22 cellular contexts compared by ENCODE assay signal in the genomic region with DNA sequence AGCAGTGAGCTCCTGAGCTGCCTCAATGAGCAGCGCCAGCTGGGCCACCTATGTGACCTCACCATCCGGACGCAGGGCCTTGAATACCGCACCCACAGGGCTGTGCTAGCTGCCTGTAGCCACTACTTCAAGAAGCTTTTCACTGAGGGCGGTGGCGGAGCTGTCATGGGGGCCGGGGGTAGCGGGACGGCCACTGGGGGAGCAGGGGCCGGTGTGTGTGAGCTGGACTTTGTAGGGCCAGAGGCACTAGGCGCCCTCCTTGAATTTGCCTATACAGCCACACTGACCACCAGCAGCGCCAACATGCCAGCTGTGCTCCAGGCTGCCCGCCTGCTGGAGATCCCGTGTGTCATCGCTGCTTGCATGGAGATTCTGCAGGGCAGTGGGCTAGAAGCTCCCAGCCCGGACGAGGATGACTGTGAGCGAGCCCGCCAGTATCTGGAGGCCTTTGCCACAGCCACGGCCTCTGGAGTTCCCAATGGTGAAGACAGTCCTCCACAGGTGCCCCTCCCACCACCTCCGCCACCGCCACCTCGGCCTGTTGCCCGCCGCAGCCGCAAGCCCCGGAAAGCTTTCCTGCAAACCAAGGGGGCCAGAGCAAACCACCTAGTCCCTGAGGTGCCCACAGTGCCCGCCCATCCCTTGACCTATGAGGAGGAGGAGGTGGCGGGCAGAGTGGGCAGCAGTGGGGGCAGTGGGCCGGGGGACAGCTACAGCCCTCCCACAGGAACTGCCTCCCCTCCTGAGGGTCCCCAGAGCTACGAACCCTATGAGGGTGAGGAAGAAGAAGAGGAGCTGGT. TPM values are rescaled to one million over a fixed set of nuclear protein-coding genes. Genes with fewer than 3 reads are reported as not detected.
A peak's percentile ranks its signal among the peaks of the same experiment; 100 is the strongest.
DNase-seq lines count a peak whose midpoint lies in the region; ATAC-seq and TF ChIP-seq lines count a peak whose summit lies in the region.
"Had no signal": no experiment of that assay in that cellular context is flagged by ENCODE, and none has a peak within 500 bp of the region (broad histone marks: within the 10 kb centered on the region; RNA-seq: fewer than 3 reads in every experiment).

No MANE protein-coding gene starts in this region.

- ATAC-seq in HG03342 (IDR thresholded peaks at IDR 0.05; ENCODE audit: unreplicated experiment): no peak
- ATAC-seq: heart right ventricle had no signal

- peak overlapping the region; percentile 90 for H3K4me3 Mint-ChIP-seq in T-helper 2 cell treated with Interferon-gamma antibody and Interleukin-4, amounts not matched to agents 5 μg/mL and 100 μg/mL, for 36 hours
- peak overlapping the region in 3 of 4 donors; percentile 39 to 90 (median 63) for H3K4me3 Mint-ChIP-seq in IgD-negative memory B cell
- no peak overlapping the region for H3K4me3 Mint-ChIP-seq in dendritic cell treated with granulocyte-macrophage colony-stimulating factor and Interleukin-4, amounts not matched to agents 40 ng/mL and 50 ng/mL, for 4 days
- H3K4me3 Mint-ChIP-seq: stimulated activated naive CD8-positive, alpha-beta T cell treated with anti-CD3 and anti-CD28 coated beads, Interleukin-15, Interleukin-2, amounts not matched to agents 100 ng/mL and 50 ng/mL, for 24 hours had no signal

- H3K27ac ChIP-seq in sigmoid colon: peak overlapping the region in 1 of 4 donors; percentile 88
- H3K27ac ChIP-seq: ovary, SJCRH30 had no signal

- intact Hi-C loops in dendritic cell treated with granulocyte-macrophage colony-stimulating factor and Interleukin-4, amounts not matched to agents 40 ng/mL and 50 ng/mL, for 4 days (cut with micrococcal nuclease): loop anchor here (5.0 kb wide), 1 partner anchor 37 kb away; a partner anchor contains a TSS
- intact Hi-C loops in sigmoid colon (cut with DNase I): no loop called here

- no peaks in the 10 kb centered on the region for H3K9me3 ChIP-seq in sigmoid colon
- H3K9me3 ChIP-seq: BE2C, heart right ventricle, ovary, SJCRH30 had no signal

- TF ChIP-seq POLR2A in sigmoid colon (IDR thresholded peaks at IDR 0.05): no peak

- H3K27me3 Mint-ChIP-seq in T-helper 2 cell treated with Interferon-gamma antibody and Interleukin-4, amounts not matched to agents 5 μg/mL and 100 μg/mL, for 36 hours (ENCODE audit: low read depth): no peaks in the 10 kb centered on the region
- H3K27me3 Mint-ChIP-seq in IgD-negative memory B cell: no peaks in the 10 kb centered on the region
- no peaks in the 10 kb centered on the region for H3K27me3 Mint-ChIP-seq in dendritic cell treated with granulocyte-macrophage colony-stimulating factor and Interleukin-4, amounts not matched to agents 40 ng/mL and 50 ng/mL, for 4 days
- H3K27me3 Mint-ChIP-seq: stimulated activated naive CD8-positive, alpha-beta T cell treated with anti-CD3 and anti-CD28 coated beads, Interleukin-15, Interleukin-2, amounts not matched to agents 100 ng/mL and 50 ng/mL, for 24 hours had no signal

- peaks cover 0 to 59% (median 47%) of the 10 kb centered on the region in 4 donors for H3K4me1 ChIP-seq in sigmoid colon

- DNase-seq in T-helper 2 cell treated with Interferon-gamma antibody and Interleukin-4, amounts not matched to agents 5 μg/mL and 100 μg/mL, for 36 hours (ENCODE audit: low spot score): no peak
- no peak for DNase-seq in T-helper 2 cell
- peak; percentile 59 for DNase-seq in sigmoid colon
- no peak for DNase-seq in occipital lobe (lab: John Stamatoyannopoulos, UW)
- DNase-seq in NK-92 (lab: John Stamatoyannopoulos, UW; ENCODE audit: unreplicated experiment): no peak
- DNase-seq: 8988T; activated CD4-positive, alpha-beta T cell treated with anti-CD3 and anti-CD28 coated beads, Interleukin-2, amount 50 U/mL, for 1 hour; activated naive CD4-positive, alpha-beta T cell treated with Interleukin-2 at 50 U/mL for 16 hours; aorta; BE2C; cerebellar nuclear complex; heart right ventricle; NCI-H1417; NCI-H69; SJCRH30 had no signal

- no peaks in the 10 kb centered on the region for H3K27me3 ChIP-seq in sigmoid colon
- H3K27me3 ChIP-seq: BE2C, heart right ventricle, ovary, SJCRH30 had no signal

- TF ChIP-seq EP300 in sigmoid colon (IDR thresholded peaks at IDR 0.05): no peak

- peaks cover 68% of the 10 kb centered on the region for H3K36me3 Mint-ChIP-seq in T-helper 2 cell treated with Interferon-gamma antibody and Interleukin-4, amounts not matched to agents 5 μg/mL and 100 μg/mL, for 36 hours (ENCODE audit: low read depth)
- peaks cover 2% of the 10 kb centered on the region for H3K36me3 Mint-ChIP-seq in IgD-negative memory B cell
- H3K36me3 Mint-ChIP-seq in dendritic cell treated with granulocyte-macrophage colony-stimulating factor and Interleukin-4, amounts not matched to agents 40 ng/mL and 50 ng/mL, for 4 days (ENCODE audit: low read depth): peaks cover 92% of the 10 kb centered on the region

- WGBS in sigmoid colon, 2 donors: 89 to 91% methylated on average over 31 of the region's 31 CpGs

- peaks cover 50% of the 10 kb centered on the region for H3K4me1 Mint-ChIP-seq in T-helper 2 cell treated with Interferon-gamma antibody and Interleukin-4, amounts not matched to agents 5 μg/mL and 100 μg/mL, for 36 hours (ENCODE audit: low read depth)
- peaks cover 27 to 45% (median 31%) of the 10 kb centered on the region in 3 donors for H3K4me1 Mint-ChIP-seq in IgD-negative memory B cell
- peaks cover 92% of the 10 kb centered on the region for H3K4me1 Mint-ChIP-seq in dendritic cell treated with granulocyte-macrophage colony-stimulating factor and Interleukin-4, amounts not matched to agents 40 ng/mL and 50 ng/mL, for 4 days (ENCODE audit: low read depth)

- H3K36me3 ChIP-seq in sigmoid colon: peaks cover 0 to 28% (median 9%) of the 10 kb centered on the region in 4 donors
- H3K36me3 ChIP-seq: ovary, SJCRH30 had no signal

- no peak overlapping the region for H3K27ac Mint-ChIP-seq in T-helper 2 cell treated with Interferon-gamma antibody and Interleukin-4, amounts not matched to agents 5 μg/mL and 100 μg/mL, for 36 hours
- H3K27ac Mint-ChIP-seq in IgD-negative memory B cell: peak overlapping the region in 2 of 3 donors; percentile 78 to 84
- H3K27ac Mint-ChIP-seq in dendritic cell treated with granulocyte-macrophage colony-stimulating factor and Interleukin-4, amounts not matched to agents 40 ng/mL and 50 ng/mL, for 4 days: peak overlapping the region; percentile 50

- no peaks in the 10 kb centered on the region for H3K9me3 Mint-ChIP-seq in T-helper 2 cell treated with Interferon-gamma antibody and Interleukin-4, amounts not matched to agents 5 μg/mL and 100 μg/mL, for 36 hours
- no peaks in the 10 kb centered on the region for H3K9me3 Mint-ChIP-seq in IgD-negative memory B cell
- H3K9me3 Mint-ChIP-seq in dendritic cell treated with granulocyte-macrophage colony-stimulating factor and Interleukin-4, amounts not matched to agents 40 ng/mL and 50 ng/mL, for 4 days: no peaks in the 10 kb centered on the region
- H3K9me3 Mint-ChIP-seq: stimulated activated naive CD8-positive, alpha-beta T cell treated with anti-CD3 and anti-CD28 coated beads, Interleukin-15, Interleukin-2, amounts not matched to agents 100 ng/mL and 50 ng/mL, for 24 hours had no signal

- no peak overlapping the region for H3K4me3 ChIP-seq in sigmoid colon
- H3K4me3 ChIP-seq: heart right ventricle, ovary, SJCRH30 had no signal

- TF ChIP-seq CTCF in sigmoid colon (IDR thresholded peaks at IDR 0.05): no peak

RNA-seq across cellular contexts. Expression of a gene that starts 12.3 kb away (rescaled TPM):
- polyA plus RNA-seq in IgD-negative memory B cell: 7.7 TPM
- 10 to 100 TPM; 24.4 to 35.3 (median 29.5) TPM for total RNA-seq in sigmoid colon
- 100 to 1,000 TPM in 2 of 3 donors, 10 to 100 TPM in 1; 71.5 to 342 (median 141) TPM for polyA plus RNA-seq in sigmoid colon
- 1.7 TPM for total RNA-seq in occipital lobe

RNA-seq across cellular contexts. Expression of a gene that starts 18.7 kb away (rescaled TPM):
- not detected for polyA plus RNA-seq in IgD-negative memory B cell
- under 1 TPM in 3 of 4 donors, not detected in 1; 0.27 to 0.49 (median 0.36) TPM for total RNA-seq in sigmoid colon
- 1 to 10 TPM in 1 of 3 donors, not detected in 2; 2.0 TPM for polyA plus RNA-seq in sigmoid colon
- 0.16 TPM for total RNA-seq in occipital lobe
- total RNA-seq: SJCRH30 had no signal

RNA-seq across cellular contexts. Expression of a gene that starts 18.7 kb away (rescaled TPM):
- polyA plus RNA-seq in IgD-negative memory B cell (not detected), sigmoid colon (under 1 TPM in 1 of 3 donors, not detected in 2; 0.09 TPM)
- total RNA-seq in sigmoid colon (under 1 TPM in 1 of 4 donors, not detected in 3; 0.16 TPM), occipital lobe (not detected)
- total RNA-seq: heart right ventricle, liver, SJCRH30, urinary bladder had no signal
- polyA plus RNA-seq: aorta, liver, urinary bladder had no signal

RNA-seq across cellular contexts. Expression of a gene that starts 21.5 kb away (rescaled TPM):
- polyA plus RNA-seq in IgD-negative memory B cell: not detected
- total RNA-seq in sigmoid colon: not detected
- polyA plus RNA-seq in sigmoid colon: under 1 TPM in 1 of 3 donors, not detected in 2; 0.39 TPM
- 2.7 TPM for total RNA-seq in occipital lobe
- total RNA-seq: aorta, heart right ventricle, ovary, SJCRH30, urinary bladder had no signal
- polyA plus RNA-seq: aorta, heart right ventricle, liver, ovary, urinary bladder had no signal

RNA-seq across cellular contexts. Expression of a gene that starts 31.8 kb away (rescaled TPM):
- polyA plus RNA-seq in IgD-negative memory B cell (57.6 TPM), sigmoid colon (10 to 100 TPM; 24.6 to 36.5 (median 27.7) TPM)
- total RNA-seq in sigmoid colon (10 to 100 TPM; 17.5 to 22.8 (median 18.5) TPM), occipital lobe (17.2 TPM)
